In the genomic region with DNA sequence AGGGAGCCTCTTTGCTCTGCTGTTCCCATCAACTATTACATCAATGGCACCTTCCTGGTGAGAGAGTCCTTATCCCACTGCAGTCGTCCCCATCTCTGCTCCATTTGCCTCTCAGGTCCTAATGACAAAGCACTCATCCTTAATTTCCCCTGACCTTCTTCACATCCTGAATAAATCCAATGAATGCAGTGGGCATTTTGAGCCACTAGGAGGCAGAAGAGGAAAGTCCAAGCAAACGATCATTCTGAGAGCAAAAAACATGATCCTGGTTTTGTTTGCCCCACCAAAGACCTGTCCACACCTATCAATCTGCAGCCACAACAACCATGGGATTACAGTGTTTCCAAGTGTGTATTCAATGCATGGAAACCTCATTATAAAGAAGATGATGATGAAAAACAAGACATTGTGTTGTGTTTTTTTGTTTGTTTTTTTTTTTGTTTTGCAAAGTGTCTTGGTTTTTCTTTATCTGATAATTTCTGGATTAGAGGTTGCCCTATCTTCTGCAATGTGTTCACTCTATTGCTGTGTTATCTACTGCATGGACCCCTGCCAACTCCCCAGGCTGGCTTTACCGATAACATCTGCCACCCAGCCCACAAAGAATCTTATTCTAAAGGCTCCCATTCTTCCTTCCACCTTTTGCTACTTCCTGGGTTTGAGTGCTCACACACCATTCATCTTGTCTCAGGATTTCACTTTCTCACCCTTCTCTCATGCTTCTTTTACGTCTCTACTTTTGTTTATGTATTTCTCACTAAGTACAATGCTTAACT, we compare ENCODE assay signal across 8 cellular contexts.
DNase-seq lines count a peak whose midpoint lies in the region; ATAC-seq, FAIRE-seq and TF ChIP-seq lines count a peak whose summit lies in the region.

No MANE protein-coding gene starts in this region.

- POLR2A ChIA-PET in Caco-2 (lab: Charles Lee) = no interaction called here
- POLR2A ChIA-PET in activated CD4-positive, alpha-beta T cell treated with anti-CD3 and anti-CD28 coated beads, Interleukin-2, amount 10 ng/mL, durations not matched to agents 7 days and 5 days (lab: Charles Lee) = no interaction called here

- TF ChIP-seq CTCF in Caco-2 (IDR thresholded peaks at IDR 0.05; ENCODE audit: insufficient read depth in 1 of 2, low read depth in 1 of 2, low read length in 1 of 2, severe bottlenecking in 1 of 2, unreplicated experiment in 1 of 2) = peak; percentile 26 to 54
- TF ChIP-seq CTCF in Loucy (conservative IDR thresholded peaks at IDR 0.05; ENCODE audit: low read length) = peak; percentile 73
- TF ChIP-seq CTCF in type B pancreatic cell (conservative IDR thresholded peaks at IDR 0.05) = peak; percentile 87

- H3K27me3 Mint-ChIP-seq in Caco-2 (ENCODE audit: insufficient read depth, unreplicated experiment) (no peaks in the 10 kb centered on the region), type B pancreatic cell (peaks cover 3% of the 10 kb centered on the region)
- peaks cover 3% of the 10 kb centered on the region for H3K27me3 Mint-ChIP-seq in activated CD4-positive, alpha-beta T cell treated with anti-CD3 and anti-CD28 coated beads, Interleukin-2, amount 10 ng/mL, durations not matched to agents 7 days and 5 days

- H3K4me3 Mint-ChIP-seq in Caco-2 (ENCODE audit: unreplicated experiment) (no peak overlapping the region), type B pancreatic cell (no peak overlapping the region)
- H3K4me3 Mint-ChIP-seq in activated CD4-positive, alpha-beta T cell treated with anti-CD3 and anti-CD28 coated beads, Interleukin-2, amount 10 ng/mL, durations not matched to agents 7 days and 5 days = no peak overlapping the region

- no peak overlapping the region for H2AFZ ChIP-seq in Loucy (ENCODE audit: low read length)

- no peak overlapping the region for H3K9ac ChIP-seq in Loucy (ENCODE audit: low read depth, low read length, poor library complexity, severe bottlenecking)

- H3K79me2 ChIP-seq in Loucy (ENCODE audit: insufficient read depth, low read length) = no peaks in the 10 kb centered on the region

- ATAC-seq in GM18858 (IDR thresholded peaks at IDR 0.05; ENCODE audit: unreplicated experiment) = peak; percentile 60

- H3K36me3 ChIP-seq in Caco-2 (ENCODE audit: control insufficient read depth, insufficient read depth, low read length) (no peaks in the 10 kb centered on the region), Loucy (ENCODE audit: insufficient read depth, low read length) (no peaks in the 10 kb centered on the region)

- H3K27me3 ChIP-seq in Caco-2 (replicated peaks; ENCODE audit: control insufficient read depth, insufficient read depth, low read length) (no peaks in the 10 kb centered on the region), Loucy (ENCODE audit: insufficient read depth, low read length, poor library complexity, severe bottlenecking) (no peaks in the 10 kb centered on the region)

- H3K4me1 Mint-ChIP-seq in Caco-2 (ENCODE audit: low read depth, unreplicated experiment) (no peaks in the 10 kb centered on the region), type B pancreatic cell (ENCODE audit: unreplicated experiment) (peaks cover 5% of the 10 kb centered on the region)
- H3K4me1 Mint-ChIP-seq in activated CD4-positive, alpha-beta T cell treated with anti-CD3 and anti-CD28 coated beads, Interleukin-2, amount 10 ng/mL, durations not matched to agents 7 days and 5 days = peaks cover 4% of the 10 kb centered on the region

- H4K20me1 ChIP-seq in Loucy (ENCODE audit: insufficient read depth, low read length, poor library complexity, severe bottlenecking) = no peaks in the 10 kb centered on the region

- DNase-seq in Caco-2 (peak; percentile 26 to 42), type B pancreatic cell (ENCODE audit: extremely low spot score, unreplicated experiment) (no peak), T1000 (lab: John Stamatoyannopoulos, UW) (no peak), DMS114 treated with DMSO at 0.1 percent for 48 hours (lab: John Stamatoyannopoulos, UW; ENCODE audit: unreplicated experiment) (no peak)
- peak; percentile 25 for DNase-seq in activated CD4-positive, alpha-beta T cell treated with anti-CD3 and anti-CD28 coated beads, Interleukin-2, amount 10 ng/mL, durations not matched to agents 7 days and 5 days

- no TSS peak for BruUV-seq in Caco-2 (replicated peaks; lab: Mats Ljungman, UMichigan)

- no peaks in the 10 kb centered on the region for H3K36me3 Mint-ChIP-seq in Caco-2 (ENCODE audit: insufficient read depth, unreplicated experiment)
- H3K36me3 Mint-ChIP-seq in activated CD4-positive, alpha-beta T cell treated with anti-CD3 and anti-CD28 coated beads, Interleukin-2, amount 10 ng/mL, durations not matched to agents 7 days and 5 days (ENCODE audit: low read depth) = no peaks in the 10 kb centered on the region
- H3K36me3 Mint-ChIP-seq in type B pancreatic cell = peaks cover 12% of the 10 kb centered on the region

- FAIRE-seq in islet of Langerhans (lab: Jason Lieb, UNC) = peak; percentile 92

- H3K9me3 Mint-ChIP-seq in Caco-2 (ENCODE audit: unreplicated experiment) (no peaks in the 10 kb centered on the region), type B pancreatic cell (no peaks in the 10 kb centered on the region)
- no peaks in the 10 kb centered on the region for H3K9me3 Mint-ChIP-seq in activated CD4-positive, alpha-beta T cell treated with anti-CD3 and anti-CD28 coated beads, Interleukin-2, amount 10 ng/mL, durations not matched to agents 7 days and 5 days

- H3K9me3 ChIP-seq in Caco-2 (no peaks in the 10 kb centered on the region), Loucy (ENCODE audit: insufficient read depth, low read depth, low read length) (no peaks in the 10 kb centered on the region)

- H3K4me3 ChIP-seq in Caco-2 (ENCODE audit: low read depth, low read length) = no peak overlapping the region
- peak overlapping the region; percentile 35 for H3K4me3 ChIP-seq in Loucy (ENCODE audit: low read length, poor library complexity, severe bottlenecking)

- H3K9me2 ChIP-seq in Loucy (replicated peaks; ENCODE audit: low read depth, low read length) = no peaks in the 10 kb centered on the region

- H3K4me2 ChIP-seq in Loucy (ENCODE audit: low read depth, low read length, poor library complexity, severe bottlenecking) = peak overlapping the region; percentile 34

- H3K27ac Mint-ChIP-seq in Caco-2 (ENCODE audit: unreplicated experiment) = no peak overlapping the region
- H3K27ac Mint-ChIP-seq in activated CD4-positive, alpha-beta T cell treated with anti-CD3 and anti-CD28 coated beads, Interleukin-2, amount 10 ng/mL, durations not matched to agents 7 days and 5 days = no peak overlapping the region
- H3K27ac Mint-ChIP-seq in type B pancreatic cell = no peak overlapping the region

- H3F3A ChIP-seq in Loucy (ENCODE audit: low read depth) = no peaks in the 10 kb centered on the region

- CTCF ChIA-PET in Caco-2 (lab: Charles Lee) = no interaction called here
- CTCF ChIA-PET in activated CD4-positive, alpha-beta T cell treated with anti-CD3 and anti-CD28 coated beads, Interleukin-2, amount 10 ng/mL, durations not matched to agents 7 days and 5 days (lab: Charles Lee) = no interaction called here

- intact Hi-C loops in Caco-2 (cut with micrococcal nuclease; ENCODE audit: unreplicated experiment) = loop anchor here (1.0 to 5.0 kb wide), 3 partner anchors 342 to 1066 kb away; no protein-coding TSS in a partner anchor

- H3K4me1 ChIP-seq in Caco-2 = no peaks in the 10 kb centered on the region
- H3K4me1 ChIP-seq in Loucy (ENCODE audit: insufficient read depth, low read length, poor library complexity, severe bottlenecking) = peaks cover 10% of the 10 kb centered on the region

Comparison
In these comparisons a context has a peak if more than half of its experiments do, and no peak if none do; other contexts are left out.
1. DNase-seq: peak in Caco-2 (2 of 2) and activated CD4-positive, alpha-beta T cell treated with anti-CD3 and anti-CD28 coated beads, Interleukin-2, amount 10 ng/mL, durations not matched to agents 7 days and 5 days (single experiment); none in type B pancreatic cell (single experiment), T1000 (single experiment) and DMS114 treated with DMSO at 0.1 percent for 48 hours (single experiment).
2. Peak in every context shown above with its lines, with median percentiles within 50 percentile points of each other: CTCF ChIP-seq.